9 cellular contexts compared by ENCODE assay signal in genomic region chr17:63842173-63842539, GRCh38. TPM values are rescaled to one million over a fixed set of nuclear protein-coding genes. Genes with fewer than 3 reads are reported as not detected.
DNase-seq lines count a peak whose midpoint lies in the region; ATAC-seq and TF ChIP-seq lines count a peak whose summit lies in the region.
"Had no signal": no experiment of that assay in that cellular context is flagged by ENCODE, and none has a peak within 500 bp of the region (broad histone marks: within the 10 kb centered on the region; RNA-seq: fewer than 3 reads in every experiment).

No MANE protein-coding gene starts in this region.

- peak overlapping the region; percentile 90 for H3K9ac ChIP-seq in iPS-20b (ENCODE audit: low read depth, low read length)

- H3K36me3 ChIP-seq in iPS-20b (ENCODE audit: insufficient read depth, low read depth, low read length): no peaks in the 10 kb centered on the region

- H3K4me3 ChIP-seq in iPS-20b (ENCODE audit: low read length): peak overlapping the region; percentile 96

- H3K4me3 Mint-ChIP-seq in activated naive CD8-positive, alpha-beta T cell treated with anti-CD3 and anti-CD28 coated beads for 36 hours: peak overlapping the region; percentile 90

- TF ChIP-seq CTCF in C4-2B (conservative IDR thresholded peaks at IDR 0.05): no peak

- H3K27ac Mint-ChIP-seq in activated naive CD8-positive, alpha-beta T cell treated with anti-CD3 and anti-CD28 coated beads for 36 hours: peak overlapping the region; percentile 91

- H3K4me1 ChIP-seq in iPS-20b (ENCODE audit: insufficient read depth, low read length): peaks cover 25% of the 10 kb centered on the region

- H3K27me3 Mint-ChIP-seq in activated naive CD8-positive, alpha-beta T cell treated with anti-CD3 and anti-CD28 coated beads for 36 hours: no peaks in the 10 kb centered on the region

- H3K9me3 Mint-ChIP-seq in activated naive CD8-positive, alpha-beta T cell treated with anti-CD3 and anti-CD28 coated beads for 36 hours: no peaks in the 10 kb centered on the region

- peaks cover 26% of the 10 kb centered on the region for H3K4me1 Mint-ChIP-seq in activated naive CD8-positive, alpha-beta T cell treated with anti-CD3 and anti-CD28 coated beads for 36 hours

- peak; percentile 27 for DNase-seq in GM19238 (ENCODE audit: insufficient read length, low spot score)
- no peak for DNase-seq in activated naive CD8-positive, alpha-beta T cell treated with anti-CD3 and anti-CD28 coated beads for 36 hours
- DNase-seq in stimulated activated naive CD4-positive, alpha-beta T cell treated with Interleukin-2 at 50 U/mL for 16 hours (lab: John Stamatoyannopoulos, UW): peak; percentile 49

- ATAC-seq in HG03558 (IDR thresholded peaks at IDR 0.05; ENCODE audit: extremely low read depth, unreplicated experiment): peak; percentile 13
- ATAC-seq in HG02588 (IDR thresholded peaks at IDR 0.05; ENCODE audit: unreplicated experiment): no peak
- no peak for ATAC-seq in HG03108 (IDR thresholded peaks at IDR 0.05; ENCODE audit: unreplicated experiment)

- H3K27me3 ChIP-seq in iPS-20b (ENCODE audit: insufficient read depth, low read length): peaks cover 21% of the 10 kb centered on the region

- H3K9me3 ChIP-seq in iPS-20b (ENCODE audit: insufficient read depth, low read depth, low read length): no peaks in the 10 kb centered on the region

- peaks cover 11% of the 10 kb centered on the region for H3K36me3 Mint-ChIP-seq in activated naive CD8-positive, alpha-beta T cell treated with anti-CD3 and anti-CD28 coated beads for 36 hours

- peak overlapping the region; percentile 100 for H3K27ac ChIP-seq in C4-2B
- no peak overlapping the region for H3K27ac ChIP-seq in iPS-20b (ENCODE audit: low read length)

RNA-seq across cellular contexts. Expression of gene SMARCD2, which starts 0.3 kb away (rescaled TPM):
- 10 to 100 TPM; 91.6 to 93.5 TPM for total RNA-seq in activated naive CD8-positive, alpha-beta T cell treated with anti-CD3 and anti-CD28 coated beads for 36 hours

RNA-seq across cellular contexts. Expression of gene FTSJ3, which starts 14.7 kb away (rescaled TPM):
- 10 to 100 TPM; 91.2 to 91.5 TPM for total RNA-seq in activated naive CD8-positive, alpha-beta T cell treated with anti-CD3 and anti-CD28 coated beads for 36 hours

RNA-seq across cellular contexts. Expression of gene PSMC5, which starts 14.9 kb away (rescaled TPM):
- 100 to 1,000 TPM; 178 to 187 TPM for total RNA-seq in activated naive CD8-positive, alpha-beta T cell treated with anti-CD3 and anti-CD28 coated beads for 36 hours

RNA-seq across cellular contexts. Expression of gene CSH2, which starts 31.3 kb away (rescaled TPM):
- not detected for total RNA-seq in activated naive CD8-positive, alpha-beta T cell treated with anti-CD3 and anti-CD28 coated beads for 36 hours
- total RNA-seq: SK-MEL-5 had no signal

RNA-seq across cellular contexts. Expression of gene GH2, which starts 39.6 kb away (rescaled TPM):
- not detected for total RNA-seq in activated naive CD8-positive, alpha-beta T cell treated with anti-CD3 and anti-CD28 coated beads for 36 hours
- total RNA-seq: SK-MEL-5 had no signal
